Comparison of ENCODE assay signal across 12 cellular contexts in the genomic region with DNA sequence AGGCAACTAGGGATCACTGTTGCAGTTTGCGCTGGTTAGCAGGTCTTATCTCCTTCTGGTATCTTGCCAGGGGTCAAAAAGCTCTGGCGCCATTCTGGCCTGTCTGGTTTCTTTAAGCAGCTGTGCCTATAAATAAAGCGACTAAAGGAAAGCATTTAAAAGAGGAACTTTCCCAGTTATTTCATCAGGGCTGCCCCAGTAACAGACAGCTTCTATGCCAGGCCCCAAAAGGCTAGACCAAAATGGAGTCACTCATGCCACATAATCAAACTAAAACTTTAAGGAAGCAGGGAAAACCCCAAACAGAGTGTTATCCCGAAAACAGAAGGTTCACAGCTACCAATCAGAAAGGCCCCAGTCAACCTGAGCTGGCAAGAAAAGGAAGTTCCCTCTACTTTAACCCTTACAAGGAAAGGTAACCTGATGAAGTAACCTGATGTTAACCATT. TPM values are rescaled to one million over a fixed set of nuclear protein-coding genes. Genes with fewer than 3 reads are reported as not detected.
A peak's percentile ranks its signal among the peaks of the same experiment; 100 is the strongest.
DNase-seq lines count a peak whose midpoint lies in the region; ATAC-seq, FAIRE-seq and TF ChIP-seq lines count a peak whose summit lies in the region.
"Had no signal": no experiment of that assay in that cellular context is flagged by ENCODE, and none has a peak within 500 bp of the region (broad histone marks: within the 10 kb centered on the region; RNA-seq: fewer than 3 reads in every experiment).

No MANE protein-coding gene starts in this region.

- H3K9me3 ChIP-seq in endothelial cell of umbilical vein (replicated peaks; ENCODE audit: control insufficient read depth, insufficient read depth, low read length) (no peaks in the 10 kb centered on the region), gastroesophageal sphincter (no peaks in the 10 kb centered on the region)

- H3K27me3 Mint-ChIP-seq in nephron (ENCODE audit: low read depth) (no peaks in the 10 kb centered on the region), T-cell (peaks cover 0 to 3% of the 10 kb centered on the region in 2 donors)

- FAIRE-seq in endothelial cell of umbilical vein (lab: Jason Lieb, UNC): no peak

- BruUV-seq in endothelial cell of umbilical vein (replicated peaks; lab: Mats Ljungman, UMichigan): no TSS peak

- H3K27me3 ChIP-seq in endothelial cell of umbilical vein (ENCODE audit: control insufficient read depth in 2 of 2, insufficient read depth in 2 of 2, low read length in 2 of 2): no peaks in the 10 kb centered on the region
- no peaks in the 10 kb centered on the region for H3K27me3 ChIP-seq in gastroesophageal sphincter

- H3K79me2 ChIP-seq in endothelial cell of umbilical vein (ENCODE audit: control insufficient read depth, insufficient read depth, low read length): no peaks in the 10 kb centered on the region

- H3K36me3 Mint-ChIP-seq in nephron (ENCODE audit: low read depth) (no peaks in the 10 kb centered on the region), T-cell (no peaks in the 10 kb centered on the region)
- H3K36me3 Mint-ChIP-seq: CD8-positive, alpha-beta T cell had no signal

- H3K4me3 Mint-ChIP-seq in nephron (no peak overlapping the region), T-cell (no peak overlapping the region)
- H3K4me3 Mint-ChIP-seq: CD8-positive, alpha-beta T cell had no signal

- POLR2A ChIA-PET in endothelial cell of umbilical vein (lab: Charles Lee) (no interaction called here), T-cell (lab: Charles Lee) (no interaction called here)

- CTCF ChIA-PET in endothelial cell of umbilical vein (lab: Charles Lee): no interaction called here
- CTCF ChIA-PET in T-cell (lab: Charles Lee): interaction anchor here in 1 of 2 donors (0.6 kb wide), 1 partner anchor 26 kb away, joined by 3 read pairs; no protein-coding TSS in a partner anchor

- no peaks in the 10 kb centered on the region for H4K20me1 ChIP-seq in endothelial cell of umbilical vein (replicated peaks; ENCODE audit: control insufficient read depth, extremely low read depth, insufficient read depth, low read length)

- TF ChIP-seq POLR2A in endothelial cell of umbilical vein (IDR thresholded peaks at IDR 0.05; ENCODE audit: low read depth, low read length): no peak
- TF ChIP-seq POLR2A in gastroesophageal sphincter (IDR thresholded peaks at IDR 0.05): no peak
- TF ChIP-seq POLR2A in lower leg skin (IDR thresholded peaks at IDR 0.05): no peak

- TF ChIP-seq EP300 in gastroesophageal sphincter (IDR thresholded peaks at IDR 0.05): no peak

- WGBS in gastroesophageal sphincter (ENCODE audit: low coverage in 1 of 2), 2 donors: 45 to 55% methylated on average over 2 to 4 of the region's 4 CpGs
- 57 to 58% methylated on average over 4 of the region's 4 CpGs for WGBS in lower leg skin, 2 donors

- H2AFZ ChIP-seq in endothelial cell of umbilical vein (ENCODE audit: low read depth, low read length): peak overlapping the region; percentile 39

- no peaks in the 10 kb centered on the region for H3K9me1 ChIP-seq in endothelial cell of umbilical vein (replicated peaks; ENCODE audit: control insufficient read depth, extremely low read depth, insufficient read depth, low read length)

- peak overlapping the region; percentile 79 to 85 (median 82) for H3K27ac Mint-ChIP-seq in nephron
- H3K27ac Mint-ChIP-seq in T-cell: no peak overlapping the region
- H3K27ac Mint-ChIP-seq: CD8-positive, alpha-beta T cell had no signal

- H3K27ac ChIP-seq in endothelial cell of umbilical vein (ENCODE audit: insufficient read depth, low read depth, low read length) (peak overlapping the region; percentile 79), gastroesophageal sphincter (no peak overlapping the region)

- H3K4me1 Mint-ChIP-seq in nephron: peaks cover 39% of the 10 kb centered on the region
- H3K4me1 Mint-ChIP-seq in T-cell: peaks cover 3 to 12% (median 5%) of the 10 kb centered on the region in 3 donors

- dilution Hi-C loops in endothelial cell of umbilical vein (cut with MboI; ENCODE audit: extremely low pct_ligation_motif_present, low sequenced_read_pairs): no loop called here

- ATAC-seq in T-cell (replicated peaks in 1 of 4): no peak
- ATAC-seq in GM21390 (IDR thresholded peaks at IDR 0.05; ENCODE audit: unreplicated experiment): no peak
- ATAC-seq in gastroesophageal sphincter: no peak
- ATAC-seq: CD8-positive, alpha-beta T cell had no signal

- H3K4me3 ChIP-seq in endothelial cell of umbilical vein (replicated peaks in 1 of 3; ENCODE audit: insufficient read depth in 1 of 3, low read depth in 1 of 3, low read length in 3 of 3): no peak overlapping the region
- no peak overlapping the region for H3K4me3 ChIP-seq in gastroesophageal sphincter
- no peak overlapping the region for H3K4me3 ChIP-seq in lower leg skin (ENCODE audit: low read depth, poor library complexity, severe bottlenecking)

- intact Hi-C loops in endothelial cell of umbilical vein (cut with micrococcal nuclease): no loop called here
- intact Hi-C loops in lower leg skin (cut with DNase I; ENCODE audit: low total_unique reads): no loop called here

- no peak overlapping the region for H3K9ac ChIP-seq in endothelial cell of umbilical vein (replicated peaks; ENCODE audit: extremely low read depth, insufficient read depth, low read length)

- no peaks in the 10 kb centered on the region for H3K36me3 ChIP-seq in endothelial cell of umbilical vein (ENCODE audit: control insufficient read depth in 2 of 2, extremely low read depth in 1 of 2, insufficient read depth in 2 of 2, low read length in 2 of 2)
- H3K36me3 ChIP-seq in gastroesophageal sphincter: no peaks in the 10 kb centered on the region

- DNase-seq in GF-D8 (lab: John Stamatoyannopoulos, UW) (peak; percentile 58), OCI-M1 (lab: John Stamatoyannopoulos, UW) (peak; percentile 81), endothelial cell of umbilical vein (ENCODE audit: low read depth, low spot score) (peak; percentile 34), T-cell (no peak), lower leg skin (ENCODE audit: low spot score in 2 of 2) (no peak)
- DNase-seq: activated effector memory CD4-positive, alpha-beta T cell treated with Interleukin-2 at 50 U/mL for 16 hours; CD8-positive, alpha-beta T cell; NCI-H2171; T-helper 9 cell had no signal

- no peak overlapping the region for H3K4me2 ChIP-seq in endothelial cell of umbilical vein (ENCODE audit: insufficient read depth, low read length)

- no peaks in the 10 kb centered on the region for H3K9me3 Mint-ChIP-seq in nephron
- no peaks in the 10 kb centered on the region for H3K9me3 Mint-ChIP-seq in T-cell
- H3K9me3 Mint-ChIP-seq: CD8-positive, alpha-beta T cell had no signal

- no peak for TF ChIP-seq CTCF in endothelial cell of umbilical vein (IDR thresholded peaks at IDR 0.05; ENCODE audit: extremely low read depth in 1 of 2, insufficient read depth in 1 of 2, low read depth in 1 of 2, low read length in 2 of 2)
- TF ChIP-seq CTCF in nephron (IDR thresholded peaks at IDR 0.05; ENCODE audit: unreplicated experiment in 3 of 3): no peak
- no peak for TF ChIP-seq CTCF in gastroesophageal sphincter (IDR thresholded peaks at IDR 0.05)
- no peak for TF ChIP-seq CTCF in lower leg skin (IDR thresholded peaks at IDR 0.05)

- H3K4me1 ChIP-seq in endothelial cell of umbilical vein (ENCODE audit: control insufficient read depth, extremely low read depth, insufficient read depth, low read length): peaks cover 51% of the 10 kb centered on the region
- H3K4me1 ChIP-seq in gastroesophageal sphincter: peaks cover 0 to 15% (median 0%) of the 10 kb centered on the region in 3 donors

TF ChIP-seq in endothelial cell of umbilical vein, 7 proteins besides CTCF, POLR2A, EP300 and RAD21:
- TF ChIP-seq FOS (IDR thresholded peaks at IDR 0.05; ENCODE audit: borderline replicate concordance, insufficient read depth, low read length): no peak
- TF ChIP-seq GATA2 (IDR thresholded peaks at IDR 0.05; ENCODE audit: insufficient read depth, insufficient read length, low read depth, low read length): peak; percentile 65
- TF ChIP-seq, protein P1, sequence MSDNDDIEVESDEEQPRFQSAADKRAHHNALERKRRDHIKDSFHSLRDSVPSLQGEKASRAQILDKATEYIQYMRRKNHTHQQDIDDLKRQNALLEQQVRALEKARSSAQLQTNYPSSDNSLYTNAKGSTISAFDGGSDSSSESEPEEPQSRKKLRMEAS (IDR thresholded peaks at IDR 0.05; ENCODE audit: insufficient read depth, insufficient read length): no peak

RNA-seq across cellular contexts. Expression of a gene that starts 41.2 kb away (rescaled TPM):
- total RNA-seq in endothelial cell of umbilical vein (316 and 322 TPM in 2 replicates), T-cell (100 to 1,000 TPM; 134 to 220 (median 151) TPM), gastroesophageal sphincter (10 to 100 TPM; 58.4 to 87.8 (median 73.1) TPM), lower leg skin (10 to 100 TPM; 32.6 to 55.9 (median 47.4) TPM)
- polyA plus RNA-seq in endothelial cell of umbilical vein: 28.0 and 57.5 TPM in 2 replicates
- polyA plus RNA-seq in endothelial cell of umbilical vein (2011; cell fraction: cytosol; rRNA removed): 143 and 159 TPM in 2 replicates
- polyA plus RNA-seq in endothelial cell of umbilical vein (2011; cell fraction: nucleus; rRNA removed): 136 and 204 TPM in 2 replicates
- 422 and 615 TPM in 2 replicates for polyA plus RNA-seq in endothelial cell of umbilical vein (2012)
- 35.6 and 37.0 TPM in 2 replicates for polyA minus RNA-seq in endothelial cell of umbilical vein
- polyA minus RNA-seq in endothelial cell of umbilical vein (2011; cell fraction: cytosol; rRNA and poly(A)+ RNA removed): 18.1 TPM
- polyA minus RNA-seq in endothelial cell of umbilical vein (2011; cell fraction: nucleus; rRNA and poly(A)+ RNA removed): 70.6 and 119 TPM in 2 replicates

Comparison
In these comparisons a context has a peak if more than half of its experiments do, and no peak if none do; other contexts are left out.
1. DNase-seq: peak in GF-D8 (single experiment), OCI-M1 (single experiment) and endothelial cell of umbilical vein (single experiment); none in T-cell (0 of 34) and lower leg skin (0 of 2).
2. H3K27ac Mint-ChIP-seq: peak in nephron (3 of 3); none in T-cell (0 of 2).